ENCODE assay signal across 8 cellular contexts in genomic region chr3:52934626-52935530, GRCh38. TPM values are rescaled to one million over a fixed set of nuclear protein-coding genes. Genes with fewer than 3 reads are reported as not detected.
DNase-seq lines count a peak whose midpoint lies in the region; ATAC-seq lines count a peak whose summit lies in the region.

No MANE protein-coding gene starts in this region.

- WGBS in mesenchymal stem cell = 21% methylated on average over 6 of the region's 8 CpGs

- H3K27me3 Mint-ChIP-seq in activated CD4-positive, alpha-beta memory T cell treated with anti-CD3 and anti-CD28 coated beads for 36 hours = no peaks in the 10 kb centered on the region

- no peak overlapping the region for H2BK12ac ChIP-seq in mesenchymal stem cell (ENCODE audit: low read length in 2 of 2)

- no peaks in the 10 kb centered on the region for H3K9me3 ChIP-seq in effector memory CD4-positive, alpha-beta T cell (ENCODE audit: control insufficient read depth, low read length)
- H3K9me3 ChIP-seq in mesenchymal stem cell (ENCODE audit: control insufficient read depth, low read length) = no peaks in the 10 kb centered on the region

- ATAC-seq in HG03460 (IDR thresholded peaks at IDR 0.05; ENCODE audit: unreplicated experiment) = no peak

- peak overlapping the region; percentile 44 for H3K9ac ChIP-seq in mesenchymal stem cell (ENCODE audit: low read length)

- DNase-seq in COR-L47 (lab: John Stamatoyannopoulos, UW) = peak; percentile 1
- peak; percentile 31 for DNase-seq in H4 (ENCODE audit: low spot score)
- DNase-seq in NCI-H460 (ENCODE audit: extremely low read depth, low read depth) = peak; percentile 37
- DNase-seq in activated CD4-positive, alpha-beta memory T cell treated with anti-CD3 and anti-CD28 coated beads for 36 hours = peak; percentile 73
- DNase-seq in effector memory CD4-positive, alpha-beta T cell = peak; percentile 7 to 17 (median 9)
- peak; percentile 66 for DNase-seq in mesenchymal stem cell
- peak; percentile 5 to 16 for DNase-seq in stimulated activated CD8-positive, alpha-beta memory T cell treated with anti-CD3 and anti-CD28 coated beads, Interleukin-2, amount 100 ng/mL, for 1 hour (ENCODE audit: low read depth in 2 of 2)

- H3K4me1 Mint-ChIP-seq in activated CD4-positive, alpha-beta memory T cell treated with anti-CD3 and anti-CD28 coated beads for 36 hours (ENCODE audit: low read depth) = peaks cover 10% of the 10 kb centered on the region

- no peak overlapping the region for H2BK5ac ChIP-seq in mesenchymal stem cell (ENCODE audit: low read depth, low read length, poor library complexity, severe bottlenecking)

- H3K79me1 ChIP-seq in mesenchymal stem cell (replicated peaks; ENCODE audit: low read length, poor library complexity, severe bottlenecking) = no peaks in the 10 kb centered on the region

- H3K4me2 ChIP-seq in mesenchymal stem cell (ENCODE audit: low read length, poor library complexity, severe bottlenecking) = no peak overlapping the region

- CTCF ChIA-PET in activated CD4-positive, alpha-beta memory T cell treated with anti-CD3 and anti-CD28 coated beads for 36 hours (lab: Charles Lee) = interaction anchor here (0.6 to 2.1 kb wide), 26 partner anchors 11 to 194 kb away, joined by 3 to 11 read pairs (median 4); partner anchors contain the start of genes SFMBT1 and STIMATE

- H3K23ac ChIP-seq in mesenchymal stem cell (ENCODE audit: low read length in 2 of 2) = no peak overlapping the region

- no peak overlapping the region for H3K18ac ChIP-seq in mesenchymal stem cell (ENCODE audit: low read depth in 1 of 2, low read length in 2 of 2)

- no peak overlapping the region for H3K4ac ChIP-seq in mesenchymal stem cell (ENCODE audit: low read depth in 1 of 2, low read length in 2 of 2)

- no peak overlapping the region for H4K8ac ChIP-seq in mesenchymal stem cell (ENCODE audit: low read length)

- H3K27me3 ChIP-seq in effector memory CD4-positive, alpha-beta T cell (replicated peaks; ENCODE audit: control insufficient read depth, insufficient read depth, low read length, poor library complexity, severe bottlenecking) = no peaks in the 10 kb centered on the region
- H3K27me3 ChIP-seq in mesenchymal stem cell (ENCODE audit: control insufficient read depth in 1 of 2, insufficient read depth in 1 of 2, low read length in 2 of 2) = no peaks in the 10 kb centered on the region

- H3K9me3 Mint-ChIP-seq in activated CD4-positive, alpha-beta memory T cell treated with anti-CD3 and anti-CD28 coated beads for 36 hours = no peaks in the 10 kb centered on the region

- H3K36me3 Mint-ChIP-seq in activated CD4-positive, alpha-beta memory T cell treated with anti-CD3 and anti-CD28 coated beads for 36 hours = peaks cover 8% of the 10 kb centered on the region

- H2BK15ac ChIP-seq in mesenchymal stem cell (ENCODE audit: low read depth, poor library complexity, severe bottlenecking) = no peak overlapping the region

- H3K14ac ChIP-seq in mesenchymal stem cell (ENCODE audit: low read length in 2 of 2) = no peak overlapping the region

- H3K4me3 ChIP-seq in effector memory CD4-positive, alpha-beta T cell (ENCODE audit: insufficient read depth, low read depth, low read length, poor library complexity, severe bottlenecking) = no peak overlapping the region
- H3K4me3 ChIP-seq in mesenchymal stem cell (ENCODE audit: insufficient read depth in 1 of 2, low read depth in 1 of 2, low read length in 2 of 2) = no peak overlapping the region

- no peak overlapping the region for H2BK120ac ChIP-seq in mesenchymal stem cell (ENCODE audit: low read depth, low read length)

- H3K4me1 ChIP-seq in effector memory CD4-positive, alpha-beta T cell (ENCODE audit: control insufficient read depth, insufficient read depth, low read length, poor library complexity, severe bottlenecking) = no peaks in the 10 kb centered on the region
- no peaks in the 10 kb centered on the region for H3K4me1 ChIP-seq in mesenchymal stem cell (ENCODE audit: control insufficient read depth, insufficient read depth, low read depth, low read length)

- H3K4me3 Mint-ChIP-seq in activated CD4-positive, alpha-beta memory T cell treated with anti-CD3 and anti-CD28 coated beads for 36 hours = no peak overlapping the region

- H3K36me3 ChIP-seq in effector memory CD4-positive, alpha-beta T cell (ENCODE audit: control insufficient read depth, insufficient read depth, low read length) = peaks cover 10% of the 10 kb centered on the region
- H3K36me3 ChIP-seq in mesenchymal stem cell (ENCODE audit: control insufficient read depth in 1 of 2, insufficient read depth in 2 of 2, low read depth in 1 of 2, low read length in 2 of 2) = no peaks in the 10 kb centered on the region

- no peak overlapping the region for H3K27ac Mint-ChIP-seq in activated CD4-positive, alpha-beta memory T cell treated with anti-CD3 and anti-CD28 coated beads for 36 hours

- no peak overlapping the region for H2AFZ ChIP-seq in mesenchymal stem cell (ENCODE audit: low read depth, low read length)

- H4K91ac ChIP-seq in mesenchymal stem cell (ENCODE audit: low read length) = no peak overlapping the region

- POLR2A ChIA-PET in activated CD4-positive, alpha-beta memory T cell treated with anti-CD3 and anti-CD28 coated beads for 36 hours (lab: Charles Lee) = interaction anchor here (1.4 kb wide), 1 partner anchor 49 kb away, joined by 5 read pairs; no protein-coding TSS in a partner anchor

- no peak overlapping the region for H3K27ac ChIP-seq in effector memory CD4-positive, alpha-beta T cell (ENCODE audit: insufficient read depth, low read length, poor library complexity, severe bottlenecking)
- H3K27ac ChIP-seq in mesenchymal stem cell (ENCODE audit: low read length, poor library complexity, severe bottlenecking) = no peak overlapping the region

- H2AK5ac ChIP-seq in mesenchymal stem cell (ENCODE audit: low read length, severe bottlenecking) = no peak overlapping the region

- intact Hi-C loops in activated CD4-positive, alpha-beta memory T cell treated with anti-CD3 and anti-CD28 coated beads for 36 hours (cut with micrococcal nuclease) = loop anchor here (1.0 to 2.0 kb wide), 5 partner anchors 42 to 192 kb away; no protein-coding TSS in a partner anchor

RNA-seq across cellular contexts. Expression of gene STIMATE, which starts 37.5 kb away (rescaled TPM):
- 4.0 and 5.0 TPM in 2 replicates for total RNA-seq in H4 (2014; rRNA removed; shearing (Covaris generic))
- total RNA-seq in NCI-H460 (2014; rRNA removed; shearing (Covaris generic)) = 4.3 and 5.6 TPM in 2 replicates
- 22.9 and 31.7 TPM in 2 replicates for polyA plus RNA-seq in NCI-H460 (2014; cell fraction: nucleus; rRNA removed)
- total RNA-seq in activated CD4-positive, alpha-beta memory T cell treated with anti-CD3 and anti-CD28 coated beads for 36 hours = 10 to 100 TPM; 13.0 to 18.3 TPM
- polyA plus RNA-seq in mesenchymal stem cell (2013, experiment 1 of 2) = 17.9 TPM
- 16.0 TPM for polyA plus RNA-seq in mesenchymal stem cell (2013, experiment 2 of 2)

Comparison
In these comparisons a context has a peak if more than half of its experiments do, and no peak if none do; other contexts are left out.
1. DNase-seq: peak in every context shown above with its lines; median percentile 73 in activated CD4-positive, alpha-beta memory T cell treated with anti-CD3 and anti-CD28 coated beads for 36 hours; 66 in mesenchymal stem cell; 37 in NCI-H460; 31 in H4; 10 in stimulated activated CD8-positive, alpha-beta memory T cell treated with anti-CD3 and anti-CD28 coated beads, Interleukin-2, amount 100 ng/mL, for 1 hour; 9 in effector memory CD4-positive, alpha-beta T cell; 1 in COR-L47.